In the genomic region with DNA sequence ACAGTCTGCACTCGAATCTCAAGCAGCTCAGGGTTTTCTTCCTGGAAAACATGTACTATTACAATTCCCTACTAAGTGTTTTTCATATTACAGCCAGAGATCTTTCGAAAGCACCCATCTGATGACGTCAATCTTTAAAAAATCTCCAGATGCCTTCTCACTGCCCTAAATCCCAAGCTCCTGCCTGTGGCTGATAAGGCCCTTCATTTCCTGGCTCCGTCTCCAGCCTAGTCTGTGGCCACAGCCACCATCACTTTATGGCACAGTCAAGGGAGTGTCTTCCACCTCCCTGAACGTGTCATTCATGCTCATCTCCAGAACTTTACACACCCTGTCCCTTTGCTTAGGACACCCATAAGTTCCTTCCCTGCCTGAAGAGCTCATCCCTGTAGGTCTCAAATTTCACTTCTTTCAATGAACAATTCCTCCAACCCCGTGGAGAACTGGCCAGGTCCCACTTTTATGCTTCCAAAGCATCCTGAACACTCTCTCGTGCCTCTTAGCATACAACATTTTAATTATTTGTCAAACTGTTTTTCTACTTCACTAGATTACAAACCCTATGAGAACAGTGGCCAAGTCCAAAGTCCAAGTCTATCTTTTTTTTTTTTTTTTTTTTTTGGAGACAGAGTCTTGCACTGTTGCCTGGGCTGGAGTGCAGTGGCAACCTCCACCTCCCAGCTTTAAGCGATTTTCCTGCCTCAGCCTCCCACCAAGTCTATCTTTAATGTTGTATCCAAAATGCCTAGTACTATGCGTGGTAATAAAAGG, we compare ENCODE assay signal across 1 cellular context.
TF ChIP-seq lines count a peak whose summit lies in the region.

No MANE protein-coding gene starts in this region.

TF ChIP-seq in K562, 482 proteins besides CTCF, POLR2A, EP300 and RAD21 (continued from another document):
- TF ChIP-seq, protein P1, sequence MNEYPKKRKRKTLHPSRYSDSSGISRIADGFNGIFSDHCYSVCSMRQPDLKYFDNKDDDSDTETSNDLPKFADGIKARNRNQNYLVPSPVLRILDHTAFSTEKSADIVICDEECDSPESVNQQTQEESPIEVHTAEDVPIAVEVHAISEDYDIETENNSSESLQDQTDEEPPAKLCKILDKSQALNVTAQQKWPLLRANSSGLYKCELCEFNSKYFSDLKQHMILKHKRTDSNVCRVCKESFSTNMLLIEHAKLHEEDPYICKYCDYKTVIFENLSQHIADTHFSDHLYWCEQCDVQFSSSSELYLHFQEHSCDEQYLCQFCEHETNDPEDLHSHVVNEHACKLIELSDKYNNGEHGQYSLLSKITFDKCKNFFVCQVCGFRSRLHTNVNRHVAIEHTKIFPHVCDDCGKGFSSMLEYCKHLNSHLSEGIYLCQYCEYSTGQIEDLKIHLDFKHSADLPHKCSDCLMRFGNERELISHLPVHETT (CRISPR knock-in tag; conservative IDR thresholded peaks at IDR 0.05 in 1 of 2, IDR thresholded peaks at IDR 0.05 in 1 of 2): peak in 1 of 2 experiments; percentile 68; a peak in 2 of 4 replicates
- TF ChIP-seq GTF2A2 (tag; IDR thresholded peaks at IDR 0.05) (no peak), ZC3H11A (IDR thresholded peaks at IDR 0.05; ENCODE audit: low read depth, low read length) (no peak), RNF2 (IDR thresholded peaks at IDR 0.05) (no peak), ZNF695 (CRISPR knock-in tag; IDR thresholded peaks at IDR 0.05) (no peak), MECOM (CRISPR knock-in tag; IDR thresholded peaks at IDR 0.05) (peak; percentile 95), EHMT2 (IDR thresholded peaks at IDR 0.05) (peak; percentile 81; the same call in 1 of the 2 replicates), IFI16 (CRISPR knock-in tag; IDR thresholded peaks at IDR 0.05) (no peak), MTA2 (IDR thresholded peaks at IDR 0.05; ENCODE audit: low read depth) (peak; percentile 89), HNRNPUL1 (IDR thresholded peaks at IDR 0.05; ENCODE audit: low read length) (no peak), ZNF140 (CRISPR knock-in tag; IDR thresholded peaks at IDR 0.05) (no peak), TSC22D4 (tag; IDR thresholded peaks at IDR 0.05) (no peak), BCL6 (CRISPR knock-in tag; IDR thresholded peaks at IDR 0.05) (peak; percentile 77; the same call in 1 of the 2 replicates), NFE2 (IDR thresholded peaks at IDR 0.05; ENCODE audit: low read depth) (peak; percentile 55), SMC3 (conservative IDR thresholded peaks at IDR 0.05; ENCODE audit: insufficient read depth, low read depth, low read length) (no peak), MTA3 (IDR thresholded peaks at IDR 0.05; ENCODE audit: borderline replicate concordance) (peak; percentile 58; the same call in 1 of the 2 replicates), TAL1 (IDR thresholded peaks at IDR 0.05) (peak; percentile 92), MCM2 (IDR thresholded peaks at IDR 0.05; ENCODE audit: low read depth) (no peak), CREB1 (IDR thresholded peaks at IDR 0.05) (peak; percentile 90), CREB1 (CRISPR knock-in tag; IDR thresholded peaks at IDR 0.05) (peak; percentile 60; the same call in 1 of the 2 replicates)
- TF ChIP-seq, protein P2, sequence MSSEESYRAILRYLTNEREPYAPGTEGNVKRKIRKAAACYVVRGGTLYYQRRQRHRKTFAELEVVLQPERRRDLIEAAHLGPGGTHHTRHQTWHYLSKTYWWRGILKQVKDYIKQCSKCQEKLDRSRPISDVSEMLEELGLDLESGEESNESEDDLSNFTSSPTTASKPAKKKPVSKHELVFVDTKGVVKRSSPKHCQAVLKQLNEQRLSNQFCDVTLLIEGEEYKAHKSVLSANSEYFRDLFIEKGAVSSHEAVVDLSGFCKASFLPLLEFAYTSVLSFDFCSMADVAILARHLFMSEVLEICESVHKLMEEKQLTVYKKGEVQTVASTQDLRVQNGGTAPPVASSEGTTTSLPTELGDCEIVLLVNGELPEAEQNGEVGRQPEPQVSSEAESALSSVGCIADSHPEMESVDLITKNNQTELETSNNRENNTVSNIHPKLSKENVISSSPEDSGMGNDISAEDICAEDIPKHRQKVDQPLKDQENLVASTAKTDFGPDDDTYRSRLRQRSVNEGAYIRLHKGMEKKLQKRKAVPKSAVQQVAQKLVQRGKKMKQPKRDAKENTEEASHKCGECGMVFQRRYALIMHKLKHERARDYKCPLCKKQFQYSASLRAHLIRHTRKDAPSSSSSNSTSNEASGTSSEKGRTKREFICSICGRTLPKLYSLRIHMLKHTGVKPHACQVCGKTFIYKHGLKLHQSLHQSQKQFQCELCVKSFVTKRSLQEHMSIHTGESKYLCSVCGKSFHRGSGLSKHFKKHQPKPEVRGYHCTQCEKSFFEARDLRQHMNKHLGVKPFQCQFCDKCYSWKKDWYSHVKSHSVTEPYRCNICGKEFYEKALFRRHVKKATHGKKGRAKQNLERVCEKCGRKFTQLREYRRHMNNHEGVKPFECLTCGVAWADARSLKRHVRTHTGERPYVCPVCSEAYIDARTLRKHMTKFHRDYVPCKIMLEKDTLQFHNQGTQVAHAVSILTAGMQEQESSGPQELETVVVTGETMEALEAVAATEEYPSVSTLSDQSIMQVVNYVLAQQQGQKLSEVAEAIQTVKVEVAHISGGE (CRISPR knock-in tag; IDR thresholded peaks at IDR 0.05): peak in 1 of 3 experiments; percentile 71; a peak in 1 of 6 replicates
- TF ChIP-seq, protein P3, sequence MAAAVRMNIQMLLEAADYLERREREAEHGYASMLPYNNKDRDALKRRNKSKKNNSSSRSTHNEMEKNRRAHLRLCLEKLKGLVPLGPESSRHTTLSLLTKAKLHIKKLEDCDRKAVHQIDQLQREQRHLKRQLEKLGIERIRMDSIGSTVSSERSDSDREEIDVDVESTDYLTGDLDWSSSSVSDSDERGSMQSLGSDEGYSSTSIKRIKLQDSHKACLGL (CRISPR knock-in tag; IDR thresholded peaks at IDR 0.05; ENCODE audit: borderline replicate concordance, poor library complexity, severe bottlenecking): no peak
